ENCODE assay signal across 8 cellular contexts in genomic region chr10:79981673-79982485, GRCh38. TPM values are rescaled to one million over a fixed set of nuclear protein-coding genes. Genes with fewer than 3 reads are reported as not detected.
DNase-seq lines count a peak whose midpoint lies in the region; ATAC-seq and TF ChIP-seq lines count a peak whose summit lies in the region.

No MANE protein-coding gene starts in this region.

- 1 to 3% methylated on average over 13 to 39 of the region's 84 CpGs for WGBS in upper lobe of left lung, 2 donors

- H3K27ac Mint-ChIP-seq in T-helper 17 cell, result no peak overlapping the region

- H3K36me3 Mint-ChIP-seq in T-helper 17 cell (ENCODE audit: low read depth), result peaks cover 12% of the 10 kb centered on the region

- peaks cover 0 to 6% (median 0%) of the 10 kb centered on the region in 4 donors for H3K27me3 ChIP-seq in upper lobe of left lung

- peak overlapping the region; percentile 72 for H3K4me3 ChIP-seq in epithelial cell of proximal tubule (ENCODE audit: low read depth, low read length)
- H3K4me3 ChIP-seq in upper lobe of left lung, result peak overlapping the region; percentile 51 to 64 (median 56)

- peaks cover 14 to 29% (median 23%) of the 10 kb centered on the region in 4 donors for H3K4me1 ChIP-seq in upper lobe of left lung

- H3K27ac ChIP-seq in upper lobe of left lung, result peak overlapping the region; percentile 87 to 91 (median 88)

- DNase-seq in Daoy (ENCODE audit: low read depth), result peak; percentile 70
- peak; percentile 21 to 46 for DNase-seq in Kasumi-1 (lab: John Stamatoyannopoulos, UW)
- no peak for DNase-seq in T-helper 17 cell
- no peak for DNase-seq in epithelial cell of proximal tubule (ENCODE audit: low read depth)
- DNase-seq in middle frontal gyrus (ENCODE audit: extremely low spot score, low spot score), result peak; percentile 64
- peak; percentile 62 to 92 for DNase-seq in upper lobe of left lung
- no peak for DNase-seq in NCI-H187 treated with DMSO at 0.1 percent for 48 hours (lab: John Stamatoyannopoulos, UW)

- H3K4me1 Mint-ChIP-seq in T-helper 17 cell, result peaks cover 8% of the 10 kb centered on the region

- H3K27me3 Mint-ChIP-seq in T-helper 17 cell, result peaks cover 75% of the 10 kb centered on the region

- H3K9me3 ChIP-seq in T-helper 17 cell (ENCODE audit: control insufficient read depth, low read length, poor library complexity, severe bottlenecking) (peaks cover under 1% of the 10 kb centered on the region), upper lobe of left lung (no peaks in the 10 kb centered on the region)

- peak in 3 of 4 donors; percentile 47 to 65 (median 57) for TF ChIP-seq POLR2A in upper lobe of left lung (IDR thresholded peaks at IDR 0.05)

- no peaks in the 10 kb centered on the region for H3K36me3 ChIP-seq in upper lobe of left lung

- TF ChIP-seq EP300 in upper lobe of left lung (IDR thresholded peaks at IDR 0.05), result no peak

- TF ChIP-seq CTCF in epithelial cell of proximal tubule (conservative IDR thresholded peaks at IDR 0.05; ENCODE audit: low read depth, low read length) (peak; percentile 10), upper lobe of left lung (IDR thresholded peaks at IDR 0.05) (peak in 1 of 6 experiments; percentile 25)

- peak overlapping the region; percentile 78 for H3K4me3 Mint-ChIP-seq in T-helper 17 cell

- ATAC-seq in T-helper 17 cell (no peak), upper lobe of left lung (ENCODE audit: low FRiP score in 2 of 2) (peak; percentile 72 to 85), GM21529 (IDR thresholded peaks at IDR 0.05; ENCODE audit: unreplicated experiment) (no peak)

RNA-seq across cellular contexts. Expression of gene SFTPD, which starts 33.0 kb away (rescaled TPM):
- not detected in 2 replicates for total RNA-seq in Daoy (2014; rRNA removed; shearing (Covaris generic))
- total RNA-seq in T-helper 17 cell (not detected), epithelial cell of proximal tubule (not detected in 2 replicates), upper lobe of left lung (100 to 1,000 TPM; 339 to 906 (median 589) TPM)

Comparison
In these comparisons a context has a peak if more than half of its experiments do, and no peak if none do; other contexts are left out.
1. DNase-seq: peak in Daoy (single experiment), Kasumi-1 (2 of 2), middle frontal gyrus (single experiment) and upper lobe of left lung (2 of 2); none in T-helper 17 cell (0 of 3), epithelial cell of proximal tubule (single experiment) and NCI-H187 treated with DMSO at 0.1 percent for 48 hours (single experiment).
2. ATAC-seq: peak in upper lobe of left lung (2 of 2); none in T-helper 17 cell (single experiment) and GM21529 (single experiment).
3. RNA of gene SFTPD, which starts 33.0 kb away (total RNA-seq): 339 to 906 TPM in upper lobe of left lung; not detected in Daoy, not detected in T-helper 17 cell and not detected in epithelial cell of proximal tubule; every median in the first group is over 100 times any median in the second.